In the genomic region with DNA sequence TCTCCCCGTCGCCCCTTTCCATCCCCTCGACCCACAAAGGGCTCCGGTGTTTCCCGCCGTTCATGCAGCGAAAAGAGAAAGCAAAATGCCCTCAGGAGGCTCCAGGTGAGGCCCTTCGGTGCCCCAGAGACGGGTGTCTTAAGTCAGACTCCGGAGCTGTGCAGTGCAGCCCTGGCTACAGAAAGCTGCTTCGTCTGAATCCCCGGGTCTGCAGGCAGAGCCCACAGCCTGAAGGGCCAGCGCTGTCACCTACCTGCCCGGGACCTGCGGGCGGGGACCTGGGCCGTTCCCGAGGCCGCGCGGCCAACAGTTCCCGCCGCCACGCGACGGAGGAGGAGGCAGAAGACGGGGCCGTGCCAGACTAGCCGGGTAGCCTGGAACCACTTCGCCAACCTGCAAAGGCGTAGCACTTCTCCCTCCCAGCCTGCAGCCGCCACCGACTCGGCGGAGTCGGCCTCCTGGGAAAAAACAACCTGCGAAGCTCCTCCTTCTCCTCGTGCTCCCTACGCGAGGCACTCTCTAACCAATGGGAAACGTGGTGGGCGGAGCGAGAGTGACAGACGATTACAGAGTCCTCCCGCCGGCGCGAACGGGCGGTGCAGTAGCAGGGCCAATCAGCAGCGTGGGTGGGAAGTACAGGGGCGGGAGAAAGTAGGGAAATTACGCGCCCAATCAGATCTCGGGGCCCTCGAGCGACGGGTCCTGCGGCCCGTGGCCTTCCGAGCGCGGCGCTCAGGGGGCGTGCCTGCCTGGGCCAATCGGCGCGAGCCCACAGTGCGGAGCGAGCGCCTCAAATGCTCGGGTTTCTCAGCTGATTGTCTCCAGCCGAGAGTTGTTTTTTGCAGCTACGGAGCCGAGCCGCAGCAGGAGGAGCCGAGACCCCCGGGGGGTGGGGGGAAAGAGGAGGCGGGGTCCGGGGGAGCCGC, we compare ENCODE assay signal across 8 cellular contexts. TPM values are rescaled to one million over a fixed set of nuclear protein-coding genes. Genes with fewer than 3 reads are reported as not detected.
DNase-seq lines count a peak whose midpoint lies in the region; ATAC-seq, FAIRE-seq and TF ChIP-seq lines count a peak whose summit lies in the region.

A gene with protein sequence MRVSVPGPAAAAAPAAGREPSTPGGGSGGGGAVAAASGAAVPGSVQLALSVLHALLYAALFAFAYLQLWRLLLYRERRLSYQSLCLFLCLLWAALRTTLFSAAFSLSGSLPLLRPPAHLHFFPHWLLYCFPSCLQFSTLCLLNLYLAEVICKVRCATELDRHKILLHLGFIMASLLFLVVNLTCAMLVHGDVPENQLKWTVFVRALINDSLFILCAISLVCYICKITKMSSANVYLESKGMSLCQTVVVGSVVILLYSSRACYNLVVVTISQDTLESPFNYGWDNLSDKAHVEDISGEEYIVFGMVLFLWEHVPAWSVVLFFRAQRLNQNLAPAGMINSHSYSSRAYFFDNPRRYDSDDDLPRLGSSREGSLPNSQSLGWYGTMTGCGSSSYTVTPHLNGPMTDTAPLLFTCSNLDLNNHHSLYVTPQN (plus strand): TSS at position 774 of the 926 bp plus-strand sequence. CDS start 312 bp downstream, outside the sequence.
A gene with protein sequence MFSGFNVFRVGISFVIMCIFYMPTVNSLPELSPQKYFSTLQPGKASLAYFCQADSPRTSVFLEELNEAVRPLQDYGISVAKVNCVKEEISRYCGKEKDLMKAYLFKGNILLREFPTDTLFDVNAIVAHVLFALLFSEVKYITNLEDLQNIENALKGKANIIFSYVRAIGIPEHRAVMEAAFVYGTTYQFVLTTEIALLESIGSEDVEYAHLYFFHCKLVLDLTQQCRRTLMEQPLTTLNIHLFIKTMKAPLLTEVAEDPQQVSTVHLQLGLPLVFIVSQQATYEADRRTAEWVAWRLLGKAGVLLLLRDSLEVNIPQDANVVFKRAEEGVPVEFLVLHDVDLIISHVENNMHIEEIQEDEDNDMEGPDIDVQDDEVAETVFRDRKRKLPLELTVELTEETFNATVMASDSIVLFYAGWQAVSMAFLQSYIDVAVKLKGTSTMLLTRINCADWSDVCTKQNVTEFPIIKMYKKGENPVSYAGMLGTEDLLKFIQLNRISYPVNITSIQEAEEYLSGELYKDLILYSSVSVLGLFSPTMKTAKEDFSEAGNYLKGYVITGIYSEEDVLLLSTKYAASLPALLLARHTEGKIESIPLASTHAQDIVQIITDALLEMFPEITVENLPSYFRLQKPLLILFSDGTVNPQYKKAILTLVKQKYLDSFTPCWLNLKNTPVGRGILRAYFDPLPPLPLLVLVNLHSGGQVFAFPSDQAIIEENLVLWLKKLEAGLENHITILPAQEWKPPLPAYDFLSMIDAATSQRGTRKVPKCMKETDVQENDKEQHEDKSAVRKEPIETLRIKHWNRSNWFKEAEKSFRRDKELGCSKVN (minus strand): TSS at position 443 of the 926 bp plus-strand sequence. CDS start 8,948 bp downstream, outside the sequence.

- H3K9me3 ChIP-seq in adrenal gland (replicated peaks in 1 of 3): no peaks in the 10 kb centered on the region
- no peaks in the 10 kb centered on the region for H3K9me3 ChIP-seq in parathyroid adenoma (ENCODE audit: control insufficient read depth, low read length)
- H3K9me3 ChIP-seq in tibial nerve: no peaks in the 10 kb centered on the region

- TF ChIP-seq POLR2A in GM12892 (IDR thresholded peaks at IDR 0.05; ENCODE audit: low read depth, low read length) (peak; percentile 93), adrenal gland (IDR thresholded peaks at IDR 0.05) (peak; percentile 78 to 98), tibial nerve (IDR thresholded peaks at IDR 0.05) (peak; percentile 88 to 98)

- peak within 1 kb of the TSS; percentile 89 for H3K4me2 ChIP-seq in parathyroid adenoma (ENCODE audit: low read length)

- intact Hi-C loops in adrenal gland (cut with DNase I) (loop anchor here in 1 of 2 donors (10.0 kb wide), 1 partner anchor 162 kb away; no protein-coding TSS in a partner anchor), cardiac septum (cut with DNase I) (loop anchor here (5.0 kb wide), 2 partner anchors 145 to 240 kb away; a partner anchor contains a TSS)

- no peaks in the 10 kb centered on the region for H3K27me3 ChIP-seq in adrenal gland
- H3K27me3 ChIP-seq in parathyroid adenoma (ENCODE audit: control insufficient read depth, insufficient read depth, low read length): no peaks in the 10 kb centered on the region
- H3K27me3 ChIP-seq in tibial nerve: no peaks in the 10 kb centered on the region

- peak within 1 kb of the TSS; percentile 29 to 88 (median 60) for H3K4me3 ChIP-seq in adrenal gland
- peak within 1 kb of the TSS; percentile 78 for H3K4me3 ChIP-seq in parathyroid adenoma (ENCODE audit: low read depth, low read length)
- H3K4me3 ChIP-seq in tibial nerve: peak within 1 kb of the TSS; percentile 78 to 98 (median 88)

- WGBS in adrenal gland, 4 donors: 0% methylated on average over 4 to 81 of the region's 81 CpGs
- 0 to 1% methylated on average over 52 to 70 of the region's 81 CpGs for WGBS in tibial nerve, 2 donors

- peak within 1 kb of the TSS; percentile 64 to 95 (median 91) for H3K27ac ChIP-seq in adrenal gland
- H3K27ac ChIP-seq in parathyroid adenoma: peak within 1 kb of the TSS; percentile 82
- H3K27ac ChIP-seq in tibial nerve: peak within 1 kb of the TSS; percentile 89 to 94 (median 90)

- ATAC-seq in HG02840 (IDR thresholded peaks at IDR 0.05; ENCODE audit: low FRiP score, unreplicated experiment): peak; percentile 96

- TF ChIP-seq CTCF in adrenal gland (IDR thresholded peaks at IDR 0.05) (no peak), parathyroid adenoma (IDR thresholded peaks at IDR 0.05) (no peak), tibial nerve (IDR thresholded peaks at IDR 0.05) (peak in 1 of 5 experiments; percentile 48)

- H3K36me3 ChIP-seq in adrenal gland (replicated peaks in 1 of 2) (no peaks in the 10 kb centered on the region), parathyroid adenoma (ENCODE audit: control insufficient read depth, insufficient read depth, low read length) (no peaks in the 10 kb centered on the region), tibial nerve (peaks cover 0 to 4% (median 0%) of the 10 kb centered on the region in 3 donors)

- H2AFZ ChIP-seq in parathyroid adenoma: peak within 1 kb of the TSS; percentile 98

- FAIRE-seq in GM12892 (lab: Jason Lieb, UNC): peak; percentile 99

- H3K4me1 ChIP-seq in adrenal gland (replicated peaks in 1 of 2): peaks cover 5 to 25% of the 10 kb centered on the region in 2 donors
- H3K4me1 ChIP-seq in parathyroid adenoma: peaks cover 4% of the 10 kb centered on the region
- H3K4me1 ChIP-seq in tibial nerve: peaks cover 0 to 32% (median 12%) of the 10 kb centered on the region in 4 donors

- peak within 1 kb of the TSS; percentile 34 for H3K9ac ChIP-seq in parathyroid adenoma

- peak; percentile 79 to 99 for TF ChIP-seq EP300 in tibial nerve (IDR thresholded peaks at IDR 0.05)

- peaks cover 11% of the 10 kb centered on the region for H3K79me2 ChIP-seq in parathyroid adenoma

- DNase-seq in GM12892 (ENCODE audit: insufficient read length) (peak; percentile 84), NCI-H1436 (lab: John Stamatoyannopoulos, UW) (peak; percentile 100), SW480 (ENCODE audit: low spot score) (peak; percentile 99), adrenal gland (peak; percentile 100), cardiac septum (ENCODE audit: low spot score) (peak; percentile 100), tibial nerve (ENCODE audit: low spot score in 2 of 2) (peak; percentile 100)

RNA-seq across cellular contexts. Expression of the first gene that starts in this region (rescaled TPM):
- polyA plus RNA-seq in GM12892 (2012; ENCODE audit: missing spikeins): 0.64 TPM
- total RNA-seq in adrenal gland (1 to 10 TPM in 1 of 8 donors, under 1 TPM in 7; 0.09 to 1.5 (median 0.43) TPM), cardiac septum (1.5 TPM), tibial nerve (1 to 10 TPM in 1 of 4 donors, under 1 TPM in 3; 0.22 to 1.2 (median 0.71) TPM)
- 1 to 10 TPM in 1 of 3 donors, under 1 TPM in 2; 0.74 to 1.4 (median 0.81) TPM for polyA plus RNA-seq in adrenal gland

RNA-seq across cellular contexts. Expression of the second gene that starts in this region (rescaled TPM):
- 4.3 TPM for polyA plus RNA-seq in GM12892 (2012; ENCODE audit: missing spikeins)
- total RNA-seq in adrenal gland (1 to 10 TPM; 1.7 to 7.2 (median 6.1) TPM), cardiac septum (3.4 TPM), tibial nerve (10 to 100 TPM in 3 of 4 donors, 1 to 10 TPM in 1; 7.2 to 18.8 (median 14.7) TPM)
- polyA plus RNA-seq in adrenal gland: 1 to 10 TPM; 1.3 to 5.5 (median 1.4) TPM

Comparison
In these comparisons a context has a peak if more than half of its experiments do, and no peak if none do; other contexts are left out.
1. Peak in every context shown above with its lines: DNase-seq, ATAC-seq, H3K4me3 ChIP-seq and H3K27ac ChIP-seq.